In the genomic region with DNA sequence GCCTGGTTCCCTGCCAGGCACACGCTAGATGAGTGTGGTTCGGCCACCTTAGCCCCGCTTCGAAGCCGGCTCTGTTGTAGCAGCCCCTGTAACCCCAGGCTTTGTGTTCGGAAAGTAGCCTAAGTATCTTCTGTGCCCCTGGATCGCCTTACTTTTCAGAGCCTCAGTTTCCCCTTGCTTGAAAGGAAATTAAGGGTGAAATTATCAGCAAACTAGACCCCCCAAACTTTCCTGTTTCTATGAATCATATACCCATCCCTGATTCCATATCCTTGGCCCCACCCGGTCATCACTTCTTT, we compare ENCODE assay signal across 8 cellular contexts. TPM values are rescaled to one million over a fixed set of nuclear protein-coding genes. Genes with fewer than 3 reads are reported as not detected.
DNase-seq lines count a peak whose midpoint lies in the region; ATAC-seq, FAIRE-seq and TF ChIP-seq lines count a peak whose summit lies in the region.

No MANE protein-coding gene starts in this region.

- no peaks in the 10 kb centered on the region for H3K9me3 Mint-ChIP-seq in brain
- H3K9me3 Mint-ChIP-seq in mesothelial cell of epicardium: no peaks in the 10 kb centered on the region

- peaks cover 18% of the 10 kb centered on the region for H3K27me3 Mint-ChIP-seq in brain
- no peaks in the 10 kb centered on the region for H3K27me3 Mint-ChIP-seq in mesothelial cell of epicardium (ENCODE audit: low read depth)

- H3K27ac Mint-ChIP-seq in brain: peak overlapping the region; percentile 97 to 99 (median 99)
- H3K27ac Mint-ChIP-seq in mesothelial cell of epicardium: peak overlapping the region; percentile 96

- peak overlapping the region; percentile 98 for H3K4me3 ChIP-seq in HFF-Myc (replicated peaks; ENCODE audit: low read depth, low read length)

- H3K4me3 Mint-ChIP-seq in brain: peak overlapping the region; percentile 96 to 100 (median 99)
- peak overlapping the region; percentile 96 for H3K4me3 Mint-ChIP-seq in mesothelial cell of epicardium

- no peak for TF ChIP-seq CTCF in 22Rv1 (IDR thresholded peaks at IDR 0.05)
- TF ChIP-seq CTCF in HFF-Myc (IDR thresholded peaks at IDR 0.05; ENCODE audit: low read depth, low read length, missing control alignments): no peak
- no peak for TF ChIP-seq CTCF in brain (conservative IDR thresholded peaks at IDR 0.05)
- TF ChIP-seq CTCF in mesothelial cell of epicardium (IDR thresholded peaks at IDR 0.05; ENCODE audit: unreplicated experiment): no peak

- H3K4me1 Mint-ChIP-seq in brain (peaks cover 70% of the 10 kb centered on the region), mesothelial cell of epicardium (peaks cover 41% of the 10 kb centered on the region)

- no peak for FAIRE-seq in GM12892 (lab: Jason Lieb, UNC)

- no peak for DNase-seq in HFF-Myc (ENCODE audit: extremely low read depth, low read depth)
- DNase-seq in mesothelial cell of epicardium (ENCODE audit: low spot score in 2 of 2, unreplicated experiment in 2 of 2): no peak
- DNase-seq in GM12892 (ENCODE audit: insufficient read length): no peak
- DNase-seq in NK-92 (lab: John Stamatoyannopoulos, UW; ENCODE audit: unreplicated experiment): no peak

- ATAC-seq in HG02642 (IDR thresholded peaks at IDR 0.05; ENCODE audit: poor library complexity, unreplicated experiment) (no peak), GM21360 (IDR thresholded peaks at IDR 0.05; ENCODE audit: unreplicated experiment) (no peak)

- H3K36me3 Mint-ChIP-seq in brain (peaks cover 73% of the 10 kb centered on the region), mesothelial cell of epicardium (peaks cover 14% of the 10 kb centered on the region)

- H3K27ac ChIP-seq in 22Rv1: peak overlapping the region; percentile 73

- TF ChIP-seq POLR2A in GM12892 (IDR thresholded peaks at IDR 0.05; ENCODE audit: low read depth, low read length): no peak

RNA-seq across cellular contexts. Expression of gene PDCD11, which starts 0.3 kb away (rescaled TPM):
- 18.0 TPM for polyA plus RNA-seq in brain (ENCODE audit: insufficient read depth, low read depth, low replicate concordance)
- total RNA-seq in mesothelial cell of epicardium: 48.9 to 53.6 TPM (median 50.4 TPM) in 3 replicates
- polyA plus RNA-seq in GM12892 (2012; ENCODE audit: missing spikeins): 24.1 TPM

RNA-seq across cellular contexts. Expression of gene ATP5MK, which starts 0.5 kb away (rescaled TPM):
- polyA plus RNA-seq in brain (ENCODE audit: insufficient read depth, low read depth, low replicate concordance): 383 TPM
- total RNA-seq in mesothelial cell of epicardium: 208 to 223 TPM (median 209 TPM) in 3 replicates
- polyA plus RNA-seq in GM12892 (2012; ENCODE audit: missing spikeins): 626 TPM

RNA-seq across cellular contexts. Expression of gene TAF5, which starts 29.0 kb away (rescaled TPM):
- polyA plus RNA-seq in brain (ENCODE audit: insufficient read depth, low read depth, low replicate concordance): 4.3 TPM
- total RNA-seq in mesothelial cell of epicardium: 4.7 to 5.2 TPM (median 4.9 TPM) in 3 replicates
- polyA plus RNA-seq in GM12892 (2012; ENCODE audit: missing spikeins): 5.0 TPM

RNA-seq across cellular contexts. Expression of gene PCGF6, which starts 45.8 kb away (rescaled TPM):
- 3.0 TPM for polyA plus RNA-seq in brain (ENCODE audit: insufficient read depth, low read depth, low replicate concordance)
- 10.5 to 10.7 TPM (median 10.6 TPM) in 3 replicates for total RNA-seq in mesothelial cell of epicardium
- 11.6 TPM for polyA plus RNA-seq in GM12892 (2012; ENCODE audit: missing spikeins)

RNA-seq across cellular contexts. Expression of gene CALHM2, which starts 55.4 kb away (rescaled TPM):
- 29.1 TPM for polyA plus RNA-seq in brain (ENCODE audit: insufficient read depth, low read depth, low replicate concordance)
- 4.3 to 6.0 TPM (median 5.6 TPM) in 3 replicates for total RNA-seq in mesothelial cell of epicardium
- polyA plus RNA-seq in GM12892 (2012; ENCODE audit: missing spikeins): 11.5 TPM
